Comparison of ENCODE assay signal across 8 cellular contexts in the genomic region with DNA sequence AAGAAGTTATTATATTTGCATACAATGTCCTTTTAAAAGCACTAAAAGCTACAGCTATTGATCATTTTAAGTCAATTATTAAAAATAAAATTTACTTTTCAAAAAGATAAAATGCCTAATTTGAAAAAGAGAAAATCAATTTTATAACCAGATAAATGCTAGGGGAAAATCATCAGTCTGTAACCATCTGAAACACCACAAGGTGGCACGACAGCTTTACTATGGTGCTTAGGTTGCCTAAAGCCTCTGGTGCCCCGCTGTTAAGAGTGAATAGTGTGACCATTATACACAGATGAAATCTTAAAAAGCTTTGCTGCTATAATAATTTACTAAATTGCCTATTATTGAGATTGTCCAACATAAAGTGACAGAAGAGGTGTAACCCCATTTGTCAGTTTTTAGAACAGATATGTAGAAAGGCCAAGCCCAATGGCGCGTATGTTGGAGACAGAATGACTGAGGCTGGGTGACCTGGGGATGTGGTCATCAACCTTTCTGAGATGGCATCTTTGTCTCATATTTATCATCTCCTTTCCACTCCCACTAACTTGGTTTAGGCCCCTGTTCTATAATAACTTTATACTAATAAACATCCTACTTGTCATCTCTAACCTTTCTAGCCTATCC.
DNase-seq lines count a peak whose midpoint lies in the region; ATAC-seq and FAIRE-seq lines count a peak whose summit lies in the region.

No MANE protein-coding gene starts in this region.

- H3K4me1 Mint-ChIP-seq in activated naive CD4-positive, alpha-beta T cell treated with anti-CD3 and anti-CD28 coated beads for 36 hours (ENCODE audit: low read depth), result no peaks in the 10 kb centered on the region

- no peak overlapping the region for H3K27ac Mint-ChIP-seq in activated naive CD4-positive, alpha-beta T cell treated with anti-CD3 and anti-CD28 coated beads for 36 hours

- peak; percentile 43 for DNase-seq in activated naive CD4-positive, alpha-beta T cell treated with anti-CD3 and anti-CD28 coated beads for 36 hours
- no peak for DNase-seq in activated naive CD4-positive, alpha-beta T cell treated with Interleukin-2 at 50 U/mL for 16 hours
- DNase-seq in HTR-8/SVneo (ENCODE audit: insufficient read length, low spot score) (peak; percentile 32), foreskin melanocyte (peak; percentile 49), renal cortical epithelial cell (ENCODE audit: low read depth) (peak; percentile 43), NCI-H510A (lab: John Stamatoyannopoulos, UW) (no peak)

- H3K4me3 Mint-ChIP-seq in activated naive CD4-positive, alpha-beta T cell treated with anti-CD3 and anti-CD28 coated beads for 36 hours, result no peak overlapping the region

- H3K36me3 Mint-ChIP-seq in activated naive CD4-positive, alpha-beta T cell treated with anti-CD3 and anti-CD28 coated beads for 36 hours (ENCODE audit: low read depth), result no peaks in the 10 kb centered on the region

- peak; percentile 87 for ATAC-seq in GM21526 (IDR thresholded peaks at IDR 0.05; ENCODE audit: low FRiP score, unreplicated experiment)

- intact Hi-C loops in activated naive CD4-positive, alpha-beta T cell treated with anti-CD3 and anti-CD28 coated beads for 36 hours (cut with micrococcal nuclease), result loop anchor here (1.0 to 2.0 kb wide), 2 partner anchors 92 to 184 kb away; no protein-coding TSS in a partner anchor

- CTCF ChIA-PET in activated naive CD4-positive, alpha-beta T cell treated with anti-CD3 and anti-CD28 coated beads for 36 hours (lab: Charles Lee), result interaction anchor here (0.7 to 7.4 kb wide), 12 partner anchors 12 to 614 kb away, joined by 3 to 94 read pairs (median 4); a partner anchor contains a TSS

- FAIRE-seq in HTR-8/SVneo (lab: Jason Lieb, UNC) (no peak), TTC549 (lab: Jason Lieb, UNC) (peak; percentile 72)

- H3K27me3 Mint-ChIP-seq in activated naive CD4-positive, alpha-beta T cell treated with anti-CD3 and anti-CD28 coated beads for 36 hours (ENCODE audit: low read depth), result peaks cover 26% of the 10 kb centered on the region

- no peaks in the 10 kb centered on the region for H3K9me3 Mint-ChIP-seq in activated naive CD4-positive, alpha-beta T cell treated with anti-CD3 and anti-CD28 coated beads for 36 hours

Comparison
In these comparisons a context has a peak if more than half of its experiments do, and no peak if none do; other contexts are left out.
1. DNase-seq: peak in activated naive CD4-positive, alpha-beta T cell treated with anti-CD3 and anti-CD28 coated beads for 36 hours (single experiment), HTR-8/SVneo (single experiment), foreskin melanocyte (single experiment) and renal cortical epithelial cell (single experiment); none in activated naive CD4-positive, alpha-beta T cell treated with Interleukin-2 at 50 U/mL for 16 hours (single experiment) and NCI-H510A (single experiment).